In genomic region chr2:155679647-155680046, GRCh38 we compare ENCODE assay signal across 19 cellular contexts.
DNase-seq lines count a peak whose midpoint lies in the region; ATAC-seq, FAIRE-seq and TF ChIP-seq lines count a peak whose summit lies in the region.
"Had no signal": no experiment of that assay in that cellular context is flagged by ENCODE, and none has a peak within 500 bp of the region (broad histone marks: within the 10 kb centered on the region; RNA-seq: fewer than 3 reads in every experiment).

No MANE protein-coding gene starts in this region.

- no peaks in the 10 kb centered on the region for H3F3A ChIP-seq in PC-9 (ENCODE audit: insufficient read depth, low read depth)

- POLR2A ChIA-PET in GM12878 (lab: Charles Lee), result no interaction called here
- POLR2A ChIA-PET in PC-9 (lab: Charles Lee; ENCODE audit: unreplicated experiment), result no interaction called here

- intact Hi-C loops in GM12878 (cut with micrococcal nuclease; ENCODE audit: unreplicated experiment) (no loop called here), PC-9 (cut with micrococcal nuclease; ENCODE audit: unreplicated experiment) (no loop called here)

- H3K27me3 ChIP-seq in GM12878 (replicated peaks in 1 of 2; ENCODE audit: control insufficient read depth in 2 of 2, insufficient read depth in 2 of 2, low read length in 1 of 2) (no peaks in the 10 kb centered on the region), PC-9 (ENCODE audit: insufficient read depth, low read depth) (no peaks in the 10 kb centered on the region)

- TF ChIP-seq CTCF in GM12878 (IDR thresholded peaks at IDR 0.05 in 2 of 3, conservative IDR thresholded peaks at IDR 0.05 in 1 of 3; ENCODE audit: control insufficient read depth in 2 of 3, extremely low read depth in 1 of 3, insufficient read depth in 1 of 3, low read depth in 3 of 3, low read length in 3 of 3) (no peak), coronary artery (IDR thresholded peaks at IDR 0.05) (no peak), PC-9 (conservative IDR thresholded peaks at IDR 0.05) (no peak)

- WGBS in GM12878 (ENCODE audit: insufficient coverage, insufficient replicate concordance, low lambda C conversion rate, missing lambda C conversion rate), result 41% methylated on average over 2 of the region's 2 CpGs

- CTCF ChIA-PET in GM12878 (lab: Yijun Ruan, JAX), result interaction anchor here (1.7 kb wide), 1 partner anchor 136 kb away, joined by 3 read pairs; no protein-coding TSS in a partner anchor
- CTCF ChIA-PET in PC-9 (lab: Charles Lee), result no interaction called here

- in situ Hi-C loops in GM12878 (cut with MboI), result no loop called here

- SMC1A ChIA-PET in GM12878 (lab: Charles Lee; ENCODE audit: uncharacterized antibody, unreplicated experiment), result interaction anchor here (0.9 kb wide), 1 partner anchor 40 kb away, joined by 3 read pairs; no protein-coding TSS in a partner anchor

- H4K20me1 ChIP-seq in GM12878 (ENCODE audit: control insufficient read depth, insufficient read depth) (no peaks in the 10 kb centered on the region), PC-9 (ENCODE audit: insufficient read depth) (no peaks in the 10 kb centered on the region)

- H3K9me3 ChIP-seq in GM12878 (replicated peaks; ENCODE audit: control insufficient read depth, insufficient read depth, low read length), result no peaks in the 10 kb centered on the region; the same call in 2 of the 3 replicates
- H3K9me3 ChIP-seq in PC-9 (ENCODE audit: insufficient read depth, low read depth), result no peaks in the 10 kb centered on the region

- no TSS peak for BruUV-seq in GM12878 (replicated peaks; lab: Mats Ljungman, UMichigan)
- no TSS peak for BruUV-seq in PC-9 (replicated peaks; lab: Mats Ljungman, UMichigan)

- H3K4me1 ChIP-seq in GM12878 (ENCODE audit: control insufficient read depth, insufficient read depth, low read length) (no peaks in the 10 kb centered on the region), PC-9 (replicated peaks; ENCODE audit: insufficient read depth) (no peaks in the 10 kb centered on the region)

- H3K4me3 ChIP-seq in GM12878, result no peak overlapping the region
- no peak overlapping the region for H3K4me3 ChIP-seq in coronary artery
- H3K4me3 ChIP-seq in PC-9, result no peak overlapping the region
- H3K4me3 ChIP-seq: K562 had no signal

- no peak overlapping the region for H3K9ac ChIP-seq in GM12878 (ENCODE audit: control insufficient read depth, insufficient read depth, low read length)

- no peak overlapping the region for H3K4me2 ChIP-seq in GM12878 (ENCODE audit: control insufficient read depth, insufficient read depth)
- H3K4me2 ChIP-seq in PC-9, result no peak overlapping the region

- FAIRE-seq in GM12878 (lab: Jason Lieb, UNC), result no peak
- FAIRE-seq: H1, K562 had no signal

- H3K36me3 ChIP-seq in GM12878 (ENCODE audit: control insufficient read depth in 2 of 2, insufficient read depth in 2 of 2, low read length in 1 of 2) (no peaks in the 10 kb centered on the region), PC-9 (ENCODE audit: low read depth) (no peaks in the 10 kb centered on the region)

- no peaks in the 10 kb centered on the region for H3K79me2 ChIP-seq in GM12878 (ENCODE audit: control insufficient read depth, insufficient read depth, low read length)
- no peaks in the 10 kb centered on the region for H3K79me2 ChIP-seq in PC-9 (ENCODE audit: low read depth)

- DNase-seq in GM12878 (ENCODE audit: low read depth, low spot score) (no peak), coronary artery (ENCODE audit: low spot score) (no peak), PC-9 (no peak)
- DNase-seq: DMS 273 treated with DMSO at 0.1 percent for 48 hours, NCI-H1092, NCI-H146, NCI-H345, NCI-H526 treated with DMSO at 0.1 percent for 48 hours, OCI-M1, RPMI8226, SIG-M5, T-helper 17 cell had no signal

- ATAC-seq in GM18858 (IDR thresholded peaks at IDR 0.05; ENCODE audit: unreplicated experiment) (peak; percentile 85), GM19397 (IDR thresholded peaks at IDR 0.05; ENCODE audit: unreplicated experiment) (peak; percentile 60), HG03342 (IDR thresholded peaks at IDR 0.05; ENCODE audit: unreplicated experiment) (peak; percentile 89), GM12878 (peak; percentile 74), HG03196 (IDR thresholded peaks at IDR 0.05; ENCODE audit: unreplicated experiment) (no peak)
- ATAC-seq: K562, T-helper 17 cell had no signal

- RAD21 ChIA-PET in GM12878 (lab: Charles Lee; ENCODE audit: unreplicated experiment), result no interaction called here

- H2AFZ ChIP-seq in GM12878 (ENCODE audit: control insufficient read depth, low read depth, low read length) (no peak overlapping the region), PC-9 (no peak overlapping the region)

- TF ChIP-seq POLR2A in GM12878 (IDR thresholded peaks at IDR 0.05; ENCODE audit: low read depth, low read length), result no peak

- no peak overlapping the region for H3K27ac ChIP-seq in GM12878 (ENCODE audit: control insufficient read depth, insufficient read depth)
- H3K27ac ChIP-seq in coronary artery, result no peak overlapping the region
- H3K27ac ChIP-seq in PC-9, result no peak overlapping the region
- H3K27ac ChIP-seq: C4-2B had no signal

- H3K9me2 ChIP-seq in PC-9 (ENCODE audit: insufficient read depth), result no peaks in the 10 kb centered on the region

- TF ChIP-seq EP300 in GM12878 (IDR thresholded peaks at IDR 0.05; ENCODE audit: borderline replicate concordance in 1 of 2, control insufficient read depth in 1 of 2, low read depth in 2 of 2, low read length in 2 of 2), result no peak

- no peak for TF ChIP-seq RAD21 in GM12878 (IDR thresholded peaks at IDR 0.05; ENCODE audit: insufficient read depth, low read depth, low read length)

TF ChIP-seq in GM12878, 131 proteins besides CTCF, POLR2A, EP300 and RAD21:
- peak; percentile 72 for TF ChIP-seq MTA2 (IDR thresholded peaks at IDR 0.05; ENCODE audit: low read depth)
- no peak for TF ChIP-seq RFX5 (IDR thresholded peaks at IDR 0.05; ENCODE audit: low read depth, low read length)
- no peak for TF ChIP-seq KDM1A (IDR thresholded peaks at IDR 0.05; ENCODE audit: borderline replicate concordance)
TF ChIP-seq in GM12878: peak in this region for 1.
